ENCODE assay signal across 1 cellular context in genomic region chr3:8529197-8529637, GRCh38.
TF ChIP-seq lines count a peak whose summit lies in the region.

No MANE protein-coding gene starts in this region.

TF ChIP-seq in GM23338, 12 proteins besides CTCF, POLR2A, EP300 and RAD21 (continued from another document):
- TF ChIP-seq ETS1 (IDR thresholded peaks at IDR 0.05), result no peak
- no peak for TF ChIP-seq STAT1 (IDR thresholded peaks at IDR 0.05; ENCODE audit: unreplicated experiment)
- no peak for TF ChIP-seq ZNF114 (CRISPR knock-in tag; IDR thresholded peaks at IDR 0.05)
- TF ChIP-seq CREB1 (CRISPR knock-in tag; IDR thresholded peaks at IDR 0.05; ENCODE audit: low read depth), result no peak
- no peak for TF ChIP-seq EZH2 (IDR thresholded peaks at IDR 0.05; ENCODE audit: low read depth, unreplicated experiment)
- TF ChIP-seq ZNF462 (CRISPR knock-in tag; IDR thresholded peaks at IDR 0.05), result no peak
- no peak for TF ChIP-seq NANOG (IDR thresholded peaks at IDR 0.05; ENCODE audit: borderline replicate concordance)
- TF ChIP-seq ZNF331 (CRISPR knock-in tag; IDR thresholded peaks at IDR 0.05; ENCODE audit: low read depth), result no peak
- TF ChIP-seq EZH2phosphoT487 (IDR thresholded peaks at IDR 0.05; ENCODE audit: unreplicated experiment), result no peak
